In the genomic region with DNA sequence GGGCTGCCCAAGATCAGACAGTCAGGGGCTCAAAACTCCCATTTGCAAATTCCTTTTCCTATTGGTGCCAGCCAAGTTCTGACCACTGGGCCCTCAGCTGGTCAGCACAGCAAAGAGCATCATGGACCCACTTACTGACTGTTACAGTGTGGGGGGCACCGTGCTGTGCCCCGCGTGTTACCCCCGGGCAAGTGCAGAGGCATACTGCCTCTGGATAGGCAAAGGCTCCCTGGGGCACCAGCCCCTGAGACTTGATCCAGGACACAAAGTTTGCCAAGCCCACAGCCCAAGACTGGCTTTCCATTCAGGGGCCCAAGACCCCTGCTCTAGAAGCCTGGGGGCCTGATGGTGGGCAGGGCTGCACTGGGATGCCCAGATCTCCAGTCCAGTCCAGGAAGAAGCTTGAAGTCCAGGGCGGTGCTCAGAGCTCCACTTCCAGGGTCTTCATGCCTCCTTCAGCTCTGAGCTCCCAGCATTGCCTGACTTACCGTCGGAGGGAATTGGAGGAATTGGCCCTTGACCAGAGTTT, we compare ENCODE assay signal across 20 cellular contexts. TPM values are rescaled to one million over a fixed set of nuclear protein-coding genes. Genes with fewer than 3 reads are reported as not detected.
DNase-seq lines count a peak whose midpoint lies in the region; ATAC-seq, FAIRE-seq and TF ChIP-seq lines count a peak whose summit lies in the region.
"Had no signal": no experiment of that assay in that cellular context is flagged by ENCODE, and none has a peak within 500 bp of the region (broad histone marks: within the 10 kb centered on the region; RNA-seq: fewer than 3 reads in every experiment).

No MANE protein-coding gene starts in this region.

- H3K9ac ChIP-seq in endodermal cell (ENCODE audit: extremely low read depth, low read length, poor library complexity, severe bottlenecking): no peak overlapping the region
- no peak overlapping the region for H3K9ac ChIP-seq in neuronal stem cell (ENCODE audit: low read depth, low read length, poor library complexity)
- H3K9ac ChIP-seq: KMS-11 had no signal

- H3K27me3 ChIP-seq in endodermal cell (ENCODE audit: control insufficient read depth, insufficient read depth, low read length, poor library complexity, severe bottlenecking) (peaks cover 3% of the 10 kb centered on the region), neuronal stem cell (ENCODE audit: control insufficient read depth in 3 of 3, insufficient read depth in 3 of 3, low read depth in 1 of 3, low read length in 3 of 3) (peaks cover 0 to 59% (median 0%) of the 10 kb centered on the region in 3 experiments)

- H2AFZ ChIP-seq in neuronal stem cell (ENCODE audit: low read length): no peak overlapping the region

- no peaks in the 10 kb centered on the region for H3K79me1 ChIP-seq in neuronal stem cell (ENCODE audit: low read depth, low read length)

- no peak overlapping the region for H3K4ac ChIP-seq in neuronal stem cell (ENCODE audit: low read length)

- peak overlapping the region; percentile 15 for H2BK5ac ChIP-seq in neuronal stem cell (ENCODE audit: low read length)

- no peak overlapping the region for H3K4me3 Mint-ChIP-seq in endodermal cell
- H3K4me3 Mint-ChIP-seq: mesothelial cell of epicardium had no signal

- H3K4me2 ChIP-seq in neuronal stem cell (ENCODE audit: insufficient read depth, low read length, poor library complexity, severe bottlenecking): no peak overlapping the region
- H3K4me2 ChIP-seq: KMS-11 had no signal

- H2AK5ac ChIP-seq in neuronal stem cell (ENCODE audit: low read depth, low read length): no peak overlapping the region

- no peak overlapping the region for H3K18ac ChIP-seq in neuronal stem cell (ENCODE audit: low read length)

- H3K36me3 ChIP-seq in endodermal cell (ENCODE audit: control insufficient read depth, insufficient read depth, low read length) (no peaks in the 10 kb centered on the region), neuronal stem cell (replicated peaks in 1 of 2; ENCODE audit: control insufficient read depth in 2 of 2, insufficient read depth in 2 of 2, low read length in 2 of 2) (no peaks in the 10 kb centered on the region)
- H3K36me3 ChIP-seq: HAP-1 had no signal

- no peak overlapping the region for H2BK12ac ChIP-seq in neuronal stem cell (ENCODE audit: low read length)

- FAIRE-seq in GM12891 (lab: Jason Lieb, UNC): no peak

- H3K4me1 Mint-ChIP-seq in endodermal cell: peaks cover 8% of the 10 kb centered on the region

- H4K8ac ChIP-seq in neuronal stem cell (ENCODE audit: low read depth, low read length): no peak overlapping the region

- no peaks in the 10 kb centered on the region for H3K4me1 ChIP-seq in endodermal cell (ENCODE audit: control insufficient read depth, insufficient read depth, low read length)
- peaks cover 0 to 9% of the 10 kb centered on the region in 2 donors for H3K4me1 ChIP-seq in neuronal stem cell (ENCODE audit: control insufficient read depth in 2 of 2, insufficient read depth in 1 of 2, low read depth in 1 of 2, low read length in 2 of 2)
- H3K4me1 ChIP-seq: HAP-1 had no signal

- H3K4me3 ChIP-seq in endodermal cell (ENCODE audit: low read length): no peak overlapping the region
- H3K4me3 ChIP-seq in neuronal stem cell (ENCODE audit: low read length in 2 of 2): no peak overlapping the region
- H3K4me3 ChIP-seq: HAP-1 had no signal

- H3K9me3 Mint-ChIP-seq in endodermal cell: no peaks in the 10 kb centered on the region
- H3K9me3 Mint-ChIP-seq: activated T-helper 17 cell treated with anti-CD3 and anti-CD28 coated beads, Interleukin-2, amount 50 U/mL, for 72 hours; CD8-positive, alpha-beta memory T cell; mesothelial cell of epicardium had no signal

- H3K23ac ChIP-seq in neuronal stem cell (ENCODE audit: low read depth, low read length, poor library complexity): no peak overlapping the region

- DNase-seq in 8988T (peak; percentile 10), GM13976 (ENCODE audit: low spot score) (peak; percentile 18), endodermal cell (peak; percentile 32), neuronal stem cell (ENCODE audit: low spot score) (no peak), GM12891 (ENCODE audit: insufficient read length, low spot score) (no peak), G401 (ENCODE audit: low spot score) (no peak), GM10266 (ENCODE audit: extremely low spot score) (no peak)
- DNase-seq: CD8-positive, alpha-beta memory T cell; cerebellar nuclear complex; effector memory CD4-positive, alpha-beta T cell; NCI-H1092; NCI-H2081 treated with DMSO at 0.1 percent for 48 hours; NCI-H510A; stimulated activated naive CD4-positive, alpha-beta T cell treated with Interleukin-2 at 50 U/mL for 16 hours had no signal

- H3K14ac ChIP-seq in neuronal stem cell (ENCODE audit: low read length): no peak overlapping the region

- H2BK120ac ChIP-seq in neuronal stem cell (ENCODE audit: low read depth, low read length): no peak overlapping the region

- no peaks in the 10 kb centered on the region for H3K36me3 Mint-ChIP-seq in endodermal cell (ENCODE audit: low read depth)
- H3K36me3 Mint-ChIP-seq: CD8-positive, alpha-beta memory T cell had no signal

- H3K27ac ChIP-seq in endodermal cell (ENCODE audit: low read depth, low read length) (no peak overlapping the region), neuronal stem cell (replicated peaks; ENCODE audit: low read length) (no peak overlapping the region)
- H3K27ac ChIP-seq: KMS-11 had no signal

- no peak overlapping the region for H4K91ac ChIP-seq in neuronal stem cell (ENCODE audit: low read depth, low read length, poor library complexity)

- in situ Hi-C loops in GM13976 (cut with MboI; ENCODE audit: low sequenced_read_pairs, unreplicated experiment): no loop called here
- in situ Hi-C loops in G401 (cut with HindIII; ENCODE audit: low sequenced_read_pairs): no loop called here

- H3K27me3 Mint-ChIP-seq in endodermal cell (ENCODE audit: insufficient read depth): peaks cover 13% of the 10 kb centered on the region

- no peak overlapping the region for H2BK15ac ChIP-seq in neuronal stem cell (ENCODE audit: low read length)

- H3K27ac Mint-ChIP-seq in endodermal cell: no peak overlapping the region
- H3K27ac Mint-ChIP-seq: mesothelial cell of epicardium had no signal

- no peak for ATAC-seq in HG03457 (IDR thresholded peaks at IDR 0.05; ENCODE audit: unreplicated experiment)

- H3K9me3 ChIP-seq in endodermal cell (ENCODE audit: control insufficient read depth, low read length) (no peaks in the 10 kb centered on the region), neuronal stem cell (replicated peaks in 1 of 2; ENCODE audit: control insufficient read depth in 2 of 2, insufficient read depth in 1 of 2, low read depth in 1 of 2, low read length in 2 of 2) (no peaks in the 10 kb centered on the region)
- H3K9me3 ChIP-seq: HAP-1 had no signal

- 83 to 89% methylated on average over 2 to 7 of the region's 7 CpGs for WGBS in endodermal cell (ENCODE audit: insufficient coverage in 1 of 2, insufficient read length in 1 of 2), 2 experiments
- WGBS in neuronal stem cell (ENCODE audit: extremely low coverage in 2 of 2, insufficient read length in 2 of 2, insufficient replicate concordance in 1 of 2), 2 donors: no CpG with 5 or more reads among the region's 7 CpGs

- TF ChIP-seq CTCF in GM13976 (IDR thresholded peaks at IDR 0.05; ENCODE audit: borderline replicate concordance, control extremely low read depth, extremely low read depth, insufficient read depth, missing control alignments) (no peak), endodermal cell (conservative IDR thresholded peaks at IDR 0.05) (no peak), GM10266 (IDR thresholded peaks at IDR 0.05; ENCODE audit: control insufficient read depth, insufficient read depth, low read depth, missing control alignments) (no peak)

- no peak for TF ChIP-seq POLR2A in GM12891 (IDR thresholded peaks at IDR 0.05; ENCODE audit: low read depth, low read length)

TF ChIP-seq in GM12891, 5 proteins besides CTCF, POLR2A, EP300 and RAD21:
- TF ChIP-seq SPI1 (IDR thresholded peaks at IDR 0.05; ENCODE audit: low read depth, low read length) (no peak), POU2F2 (IDR thresholded peaks at IDR 0.05; ENCODE audit: low read depth, low read length) (no peak), PAX5 (IDR thresholded peaks at IDR 0.05; ENCODE audit: insufficient read depth, low read length, severe bottlenecking) (no peak), TAF1 (IDR thresholded peaks at IDR 0.05; ENCODE audit: low read depth, low read length) (no peak), POLR2AphosphoS5 (IDR thresholded peaks at IDR 0.05; ENCODE audit: low read depth, low read length) (no peak)
TF ChIP-seq in GM12891: peak in this region for 0.

RNA-seq across cellular contexts. Expression of a gene that starts 6.6 kb away (rescaled TPM):
- total RNA-seq in endodermal cell: 1 to 10 TPM; 1.3 to 1.6 TPM
- polyA plus RNA-seq in endodermal cell (2013, experiment 1 of 2): 2.0 TPM
- 2.2 TPM for polyA plus RNA-seq in endodermal cell (2013, experiment 2 of 2)
- polyA plus RNA-seq in neuronal stem cell (2013, experiment 1 of 2): 0.91 TPM
- 1.1 TPM for polyA plus RNA-seq in neuronal stem cell (2013, experiment 2 of 2)
- 2.0 TPM for polyA plus RNA-seq in GM12891 (2012; ENCODE audit: low read depth, missing spikeins)
- 0.49 TPM in 1 of 2 replicates, not detected in the other for total RNA-seq in G401 (2014; rRNA removed; shearing (Covaris generic))
- polyA plus RNA-seq: neural cell had no signal

Comparison
In these comparisons a context has a peak if more than half of its experiments do, and no peak if none do; other contexts are left out.
1. DNase-seq: peak in 8988T (single experiment), GM13976 (single experiment) and endodermal cell (single experiment); none in neuronal stem cell (single experiment), GM12891 (single experiment), G401 (single experiment) and GM10266 (single experiment).